In the genomic region with DNA sequence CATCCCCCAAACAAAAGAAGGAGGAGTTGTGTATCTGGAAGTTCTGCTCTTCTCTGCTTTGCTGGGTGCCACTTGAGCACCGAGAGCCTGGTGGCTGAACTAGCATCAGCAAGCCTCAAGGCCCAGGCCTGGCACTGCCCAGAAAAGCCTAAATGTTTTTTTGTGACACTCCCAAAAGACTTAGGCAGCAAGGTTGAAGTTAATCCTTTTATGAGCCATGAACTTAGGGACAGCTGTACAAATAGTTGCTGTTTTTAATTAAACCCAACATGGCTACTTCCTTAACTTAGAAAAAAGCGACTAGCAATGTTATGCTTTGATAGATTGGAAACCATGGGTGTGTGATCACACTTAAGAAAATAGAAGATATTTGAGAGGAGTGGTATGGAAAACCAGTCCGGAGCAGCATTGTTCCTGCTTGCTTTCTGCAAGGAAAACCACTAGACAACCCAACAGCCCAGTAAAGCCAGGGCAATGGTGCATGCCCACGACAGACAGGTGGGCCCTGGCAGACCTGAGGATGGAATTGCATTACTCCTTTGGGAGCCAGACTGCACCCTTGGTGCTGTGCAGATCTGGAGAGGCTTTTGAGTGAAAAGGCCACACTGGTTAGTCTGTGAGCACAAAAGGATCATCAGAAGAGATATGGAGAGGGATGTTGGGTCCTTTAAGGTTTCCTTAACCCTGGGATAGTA, we compare ENCODE assay signal across 22 cellular contexts. TPM values are rescaled to one million over a fixed set of nuclear protein-coding genes. Genes with fewer than 3 reads are reported as not detected.
DNase-seq lines count a peak whose midpoint lies in the region; TF ChIP-seq lines count a peak whose summit lies in the region.
"Had no signal": no experiment of that assay in that cellular context is flagged by ENCODE, and none has a peak within 500 bp of the region (broad histone marks: within the 10 kb centered on the region; RNA-seq: fewer than 3 reads in every experiment).

No MANE protein-coding gene starts in this region.

- H3K9me3 Mint-ChIP-seq in endothelial cell (ENCODE audit: unreplicated experiment) (no peaks in the 10 kb centered on the region), neural crest cell (peaks cover 2% of the 10 kb centered on the region), type B pancreatic cell (no peaks in the 10 kb centered on the region)
- H3K9me3 Mint-ChIP-seq: activated CD4-positive, alpha-beta memory T cell treated with anti-CD3 and anti-CD28 coated beads, Interleukin-2, amount 10 ng/mL, durations not matched to agents 7 days and 5 days; effector memory CD8-positive, alpha-beta T cell; T-cell had no signal

- DNase-seq in LHCN-M2 (ENCODE audit: low read depth) (peak; percentile 54), endothelial cell (ENCODE audit: low spot score) (no peak), neural crest cell (ENCODE audit: low read depth, low spot score) (no peak), type B pancreatic cell (ENCODE audit: extremely low spot score, unreplicated experiment) (no peak), osteoblast (ENCODE audit: insufficient read length, low spot score, missing footprints) (no peak), hypothalamus (lab: John Stamatoyannopoulos, UW) (no peak), GM03348 (ENCODE audit: low spot score) (no peak)
- DNase-seq: activated CD4-positive, alpha-beta memory T cell treated with anti-CD3 and anti-CD28 coated beads, Interleukin-2, amount 10 ng/mL, durations not matched to agents 7 days and 5 days; activated naive CD4-positive, alpha-beta T cell treated with anti-CD3 and anti-CD28 coated beads, Interleukin-2, amount 50 U/mL, for 16 hours; effector memory CD8-positive, alpha-beta T cell; GOT3; naive thymus-derived CD8-positive, alpha-beta T cell; NCI-H146; NCI-H748 treated with DMSO at 0.1 percent for 48 hours; SHP77 treated with DMSO at 0.1 percent for 48 hours; T-cell had no signal

- no peak overlapping the region for H2AFZ ChIP-seq in osteoblast (ENCODE audit: low read length)

- no peaks in the 10 kb centered on the region for H3K36me3 ChIP-seq in osteoblast (ENCODE audit: insufficient read depth, low read length)
- H3K36me3 ChIP-seq: ascending aorta, suprapubic skin had no signal

- H3K4me1 ChIP-seq in osteoblast (ENCODE audit: insufficient read depth, low read length) = no peaks in the 10 kb centered on the region

- H3K4me2 ChIP-seq in osteoblast (ENCODE audit: insufficient read depth, low read length) = no peak overlapping the region

- H3K4me3 Mint-ChIP-seq in endothelial cell (ENCODE audit: unreplicated experiment) (peak overlapping the region; percentile 88), neural crest cell (peak overlapping the region; percentile 88), type B pancreatic cell (peak overlapping the region; percentile 86)
- H3K4me3 Mint-ChIP-seq: activated CD4-positive, alpha-beta memory T cell treated with anti-CD3 and anti-CD28 coated beads, Interleukin-2, amount 10 ng/mL, durations not matched to agents 7 days and 5 days had no signal

- H3K79me2 ChIP-seq in osteoblast (ENCODE audit: insufficient read depth, low read length) = no peaks in the 10 kb centered on the region

- H3K27me3 ChIP-seq in osteoblast (ENCODE audit: insufficient read depth, low read length) = no peaks in the 10 kb centered on the region
- H3K27me3 ChIP-seq: ascending aorta had no signal

- H3K9me3 ChIP-seq in osteoblast (ENCODE audit: low read depth, low read length) = no peaks in the 10 kb centered on the region
- H3K9me3 ChIP-seq: ascending aorta, suprapubic skin had no signal

- no peak overlapping the region for H3K27ac ChIP-seq in osteoblast (ENCODE audit: low read depth, low read length)
- H3K27ac ChIP-seq: ascending aorta, suprapubic skin, VCaP had no signal

- TF ChIP-seq CTCF in endothelial cell (IDR thresholded peaks at IDR 0.05; ENCODE audit: unreplicated experiment) (no peak), neural crest cell (conservative IDR thresholded peaks at IDR 0.05) (no peak), type B pancreatic cell (conservative IDR thresholded peaks at IDR 0.05) (no peak), osteoblast (IDR thresholded peaks at IDR 0.05; ENCODE audit: extremely low read depth, low read depth, low read length) (no peak)

- H3K27me3 Mint-ChIP-seq in endothelial cell (ENCODE audit: unreplicated experiment) (peaks cover 9% of the 10 kb centered on the region), neural crest cell (ENCODE audit: low read depth) (peaks cover 42% of the 10 kb centered on the region), type B pancreatic cell (peaks cover 35% of the 10 kb centered on the region)

- H3K4me1 Mint-ChIP-seq in endothelial cell (ENCODE audit: unreplicated experiment) (peaks cover 8% of the 10 kb centered on the region), neural crest cell (peaks cover 18% of the 10 kb centered on the region), type B pancreatic cell (ENCODE audit: unreplicated experiment) (peaks cover 27% of the 10 kb centered on the region)

- peaks cover 4% of the 10 kb centered on the region for H3K36me3 Mint-ChIP-seq in endothelial cell (ENCODE audit: low read depth, unreplicated experiment)
- peaks cover 5% of the 10 kb centered on the region for H3K36me3 Mint-ChIP-seq in neural crest cell (ENCODE audit: low read depth)
- peaks cover 4% of the 10 kb centered on the region for H3K36me3 Mint-ChIP-seq in type B pancreatic cell
- H3K36me3 Mint-ChIP-seq: T-cell had no signal

- H3K27ac Mint-ChIP-seq in endothelial cell (ENCODE audit: unreplicated experiment) (no peak overlapping the region), neural crest cell (ENCODE audit: unreplicated experiment) (no peak overlapping the region), type B pancreatic cell (peak overlapping the region; percentile 81)
- H3K27ac Mint-ChIP-seq: activated CD4-positive, alpha-beta memory T cell treated with anti-CD3 and anti-CD28 coated beads, Interleukin-2, amount 10 ng/mL, durations not matched to agents 7 days and 5 days; effector memory CD8-positive, alpha-beta T cell; T-cell had no signal

- no peak overlapping the region for H3K4me3 ChIP-seq in osteoblast (ENCODE audit: insufficient read depth, low read length)

- no peaks in the 10 kb centered on the region for H4K20me1 ChIP-seq in osteoblast (ENCODE audit: insufficient read depth, low read length)

RNA-seq across cellular contexts. Expression of a gene that starts 0.8 kb away (rescaled TPM):
- not detected in 2 replicates for total RNA-seq in LHCN-M2 (2014; rRNA removed)
- polyA plus RNA-seq in LHCN-M2 (2012) = 0.04 TPM
- total RNA-seq in endothelial cell (ENCODE audit: unreplicated experiment) = not detected
- 0.51 and 0.98 TPM in 2 replicates for total RNA-seq in neural crest cell
- 14.4 TPM in 1 of 2 replicates, not detected in the other for total RNA-seq in type B pancreatic cell (ENCODE audit: low replicate concordance)
- total RNA-seq in osteoblast = not detected in 2 replicates
- total RNA-seq: activated CD4-positive, alpha-beta memory T cell treated with anti-CD3 and anti-CD28 coated beads, Interleukin-2, amount 10 ng/mL, durations not matched to agents 7 days and 5 days; ascending aorta; Daoy; fibroblast of lung; MCF 10A; naive thymus-derived CD8-positive, alpha-beta T cell; suprapubic skin; T-cell had no signal
- polyA plus RNA-seq: fibroblast of lung; naive thymus-derived CD8-positive, alpha-beta T cell had no signal
